ENCODE assay signal across 16 cellular contexts in genomic region chr12:31120392-31121008, GRCh38. TPM values are rescaled to one million over a fixed set of nuclear protein-coding genes. Genes with fewer than 3 reads are reported as not detected.
DNase-seq lines count a peak whose midpoint lies in the region; ATAC-seq and TF ChIP-seq lines count a peak whose summit lies in the region.
"Had no signal": no experiment of that assay in that cellular context is flagged by ENCODE, and none has a peak within 500 bp of the region (broad histone marks: within the 10 kb centered on the region; RNA-seq: fewer than 3 reads in every experiment).

No MANE protein-coding gene starts in this region.

- ATAC-seq in T-cell (replicated peaks in 1 of 4), result no peak
- no peak for ATAC-seq in HG02852 (IDR thresholded peaks at IDR 0.05; ENCODE audit: unreplicated experiment)
- no peak for ATAC-seq in omental fat pad (ENCODE audit: low FRiP score)
- ATAC-seq: activated CD4-positive, CD25-positive, alpha-beta regulatory T cell treated with anti-CD3 and anti-CD28 coated beads, Interleukin-2, amount 50 U/mL, for 24 hours; upper lobe of right lung had no signal

- no peak overlapping the region for H3K27ac ChIP-seq in H9 (ENCODE audit: insufficient read length, low read depth, low read length)
- no peak overlapping the region for H3K27ac ChIP-seq in iPS DF 6.9 (ENCODE audit: low read length)
- H3K27ac ChIP-seq in osteoblast (ENCODE audit: low read depth, low read length), result no peak overlapping the region
- H3K27ac ChIP-seq: coronary artery, upper lobe of right lung had no signal

- no peak overlapping the region for H4K5ac ChIP-seq in H9 (ENCODE audit: insufficient read length, low read depth, low read length)

- H3K4me1 ChIP-seq in H9 (ENCODE audit: insufficient read depth, low read length) (no peaks in the 10 kb centered on the region), iPS DF 6.9 (ENCODE audit: control insufficient read depth, insufficient read depth, low read length) (0 out of 2 replicates have a peak, but pooled peaks cover 1% of the 10 kb centered on the region), osteoblast (ENCODE audit: insufficient read depth, low read length) (no peaks in the 10 kb centered on the region)

- H4K20me1 ChIP-seq in H9 (ENCODE audit: control insufficient read depth, insufficient read depth, insufficient read length) (no peaks in the 10 kb centered on the region), osteoblast (ENCODE audit: insufficient read depth, low read length) (no peaks in the 10 kb centered on the region)

- H4K91ac ChIP-seq in H9 (ENCODE audit: insufficient read length, low read depth, low read length), result no peak overlapping the region

- H2AK5ac ChIP-seq in H9 (ENCODE audit: insufficient read length, low read length), result no peak overlapping the region

- peaks cover 48% of the 10 kb centered on the region for H3K27me3 Mint-ChIP-seq in H9 (ENCODE audit: low read depth)
- H3K27me3 Mint-ChIP-seq in T-cell, result peaks cover 0 to 13% of the 10 kb centered on the region in 2 donors

- H3K4me3 Mint-ChIP-seq in H9 (peak overlapping the region; percentile 47 to 79), T-cell (peak overlapping the region in 2 of 3 donors; percentile 57 to 67)

- peak overlapping the region; percentile 30; the same call in 1 of the 2 replicates for H3K4me3 ChIP-seq in iPS DF 6.9 (ENCODE audit: low read length)
- no peak overlapping the region for H3K4me3 ChIP-seq in osteoblast (ENCODE audit: insufficient read depth, low read length)
- H3K4me3 ChIP-seq: coronary artery, smooth muscle cell, upper lobe of right lung had no signal

- H3K36me3 ChIP-seq in iPS DF 6.9 (ENCODE audit: control insufficient read depth, insufficient read depth, low read length) (no peaks in the 10 kb centered on the region), osteoblast (ENCODE audit: insufficient read depth, low read length) (no peaks in the 10 kb centered on the region)
- H3K36me3 ChIP-seq: upper lobe of right lung had no signal

- DNase-seq in H9, result no peak
- no peak for DNase-seq in T-cell
- DNase-seq in iPS DF 6.9 (ENCODE audit: low read depth, low spot score), result no peak
- peak; percentile 59 for DNase-seq in osteoblast (ENCODE audit: insufficient read length, low spot score, missing footprints)
- no peak for DNase-seq in DMS114 treated with DMSO at 0.1 percent for 48 hours (lab: John Stamatoyannopoulos, UW; ENCODE audit: unreplicated experiment)
- no peak for DNase-seq in NCI-H226
- no peak for DNase-seq in omental fat pad (ENCODE audit: low spot score)
- DNase-seq: C1 segment of cervical spinal cord, erythroblast, MV-4-11, RPMI8226, upper lobe of right lung had no signal

- H2BK12ac ChIP-seq in H9 (ENCODE audit: insufficient read length, low read depth, low read length), result no peak overlapping the region

- no peak overlapping the region for H4K8ac ChIP-seq in H9 (replicated peaks; ENCODE audit: insufficient read length, low read depth, low read length)

- no peak overlapping the region for H2BK120ac ChIP-seq in H9 (ENCODE audit: low read depth, low read length, poor library complexity, severe bottlenecking)

- H3K9me3 ChIP-seq in H9 (ENCODE audit: control insufficient read depth, low read depth, low read length), result no peaks in the 10 kb centered on the region
- H3K9me3 ChIP-seq in iPS DF 6.9 (ENCODE audit: control insufficient read depth, insufficient read depth, low read length), result no peaks in the 10 kb centered on the region
- H3K9me3 ChIP-seq in osteoblast (ENCODE audit: low read depth, low read length), result no peaks in the 10 kb centered on the region
- H3K9me3 ChIP-seq: upper lobe of right lung had no signal

- TF ChIP-seq CTCF in H9 (conservative IDR thresholded peaks at IDR 0.05), result no peak
- TF ChIP-seq CTCF in osteoblast (IDR thresholded peaks at IDR 0.05; ENCODE audit: extremely low read depth, low read depth, low read length), result no peak
- no peak for TF ChIP-seq CTCF in omental fat pad (IDR thresholded peaks at IDR 0.05)

- CTCF ChIA-PET in T-cell (lab: Charles Lee), result interaction anchor here in 1 of 2 donors (0.6 kb wide), 1 partner anchor 269 kb away, joined by 7 read pairs; no protein-coding TSS in a partner anchor

- H2BK20ac ChIP-seq in H9 (ENCODE audit: low read depth, low read length, poor library complexity, severe bottlenecking), result no peak overlapping the region

- no peaks in the 10 kb centered on the region for H3K79me2 ChIP-seq in H9 (ENCODE audit: insufficient read depth, low read length)
- no peaks in the 10 kb centered on the region for H3K79me2 ChIP-seq in osteoblast (ENCODE audit: insufficient read depth, low read length)

- H3K18ac ChIP-seq in H9 (ENCODE audit: insufficient read length, low read depth, low read length), result no peak overlapping the region

- no peak overlapping the region for H3K56ac ChIP-seq in H9 (ENCODE audit: insufficient read length, low read depth, low read length)

- no peak overlapping the region for H3K4ac ChIP-seq in H9 (ENCODE audit: low read depth, low read length)

- H3T11ph ChIP-seq in H9 (ENCODE audit: low read length), result no peak overlapping the region

- H3K23me2 ChIP-seq in H9 (ENCODE audit: insufficient read length, low read depth, low read length, poor library complexity, severe bottlenecking), result peaks cover 21% of the 10 kb centered on the region

- no peak overlapping the region for H2BK5ac ChIP-seq in H9 (ENCODE audit: insufficient read length, low read length)

- peak overlapping the region; percentile 46 for H3K4me2 ChIP-seq in H9 (ENCODE audit: insufficient read depth, insufficient read length, low read length)
- no peak overlapping the region for H3K4me2 ChIP-seq in osteoblast (ENCODE audit: insufficient read depth, low read length)
- H3K4me2 ChIP-seq: smooth muscle cell had no signal

- H3K4me1 Mint-ChIP-seq in H9 (peaks cover 9 to 18% of the 10 kb centered on the region in 2 experiments), T-cell (peaks cover 6 to 16% (median 13%) of the 10 kb centered on the region in 3 donors)

- H3K27ac Mint-ChIP-seq in H9 (no peak overlapping the region), T-cell (no peak overlapping the region)

- no peaks in the 10 kb centered on the region for H3K79me1 ChIP-seq in H9 (ENCODE audit: insufficient read depth, low read depth, low read length, poor library complexity, severe bottlenecking)

- WGBS in H9 (ENCODE audit: extremely low coverage, insufficient read length, low lambda C conversion rate), result no CpG with 5 or more reads among the region's 26 CpGs
- WGBS in iPS DF 6.9 (ENCODE audit: insufficient coverage, insufficient read length), result no CpG with 5 or more reads among the region's 26 CpGs

- H3K14ac ChIP-seq in H9 (ENCODE audit: insufficient read depth, low read length), result no peak overlapping the region

- no peak overlapping the region for H3K9ac ChIP-seq in H9 (ENCODE audit: extremely low read depth, insufficient read length, low read length)

- H3K9me3 Mint-ChIP-seq in H9, result no peaks in the 10 kb centered on the region
- H3K9me3 Mint-ChIP-seq in T-cell, result no peaks in the 10 kb centered on the region

- H3K27me3 ChIP-seq in H9 (ENCODE audit: insufficient read depth, low read length) (peaks cover 24% of the 10 kb centered on the region), iPS DF 6.9 (ENCODE audit: control insufficient read depth, insufficient read depth, low read length) (peaks cover 12% of the 10 kb centered on the region; the same call in 1 of the 2 replicates), osteoblast (ENCODE audit: insufficient read depth, low read length) (peaks cover 37% of the 10 kb centered on the region)

- H3K36me3 Mint-ChIP-seq in H9 (ENCODE audit: insufficient read depth in 1 of 3, low read depth in 3 of 3) (no peaks in the 10 kb centered on the region; a peak in 1 of 7 replicates), T-cell (no peaks in the 10 kb centered on the region)

- POLR2A ChIA-PET in T-cell (lab: Charles Lee), result no interaction called here

- H2AFZ ChIP-seq in H9 (ENCODE audit: low read length) (no peak overlapping the region), osteoblast (ENCODE audit: low read length) (no peak overlapping the region)

- H3K23ac ChIP-seq in H9 (ENCODE audit: insufficient read length, low read depth, low read length), result no peak overlapping the region

- no peak overlapping the region for H2BK15ac ChIP-seq in H9 (ENCODE audit: low read depth, low read length)

RNA-seq across cellular contexts. Expression of gene DDX11, which starts 46.8 kb away (rescaled TPM):
- total RNA-seq in H9 (2021), result 175 and 183 TPM in 2 replicates
- 100 to 1,000 TPM in 3 of 5 donors, 10 to 100 TPM in 2; 80.9 to 123 (median 108) TPM for total RNA-seq in T-cell
- 15.9 and 28.9 TPM in 2 replicates for total RNA-seq in osteoblast
- 10 to 100 TPM in 3 of 4 donors, 1 to 10 TPM in 1; 2.8 to 49.2 (median 19.6) TPM for total RNA-seq in omental fat pad
